ENCODE assay signal across 8 cellular contexts in genomic region chr14:20343092-20343854, GRCh38. TPM values are rescaled to one million over a fixed set of nuclear protein-coding genes. Genes with fewer than 3 reads are reported as not detected.
DNase-seq lines count a peak whose midpoint lies in the region; ATAC-seq and TF ChIP-seq lines count a peak whose summit lies in the region.

PARP2 (plus strand) TSS chr14:20343635; CDS start chr14:20343642, 7 bp downstream.

- TF ChIP-seq CTCF in AG04449 (IDR thresholded peaks at IDR 0.05; ENCODE audit: insufficient read depth, low read length, missing control alignments) = no peak
- no peak for TF ChIP-seq CTCF in WERI-Rb-1 (IDR thresholded peaks at IDR 0.05; ENCODE audit: low read depth, low read length)
- TF ChIP-seq CTCF in mammary epithelial cell (conservative IDR thresholded peaks at IDR 0.05 in 1 of 2, IDR thresholded peaks at IDR 0.05 in 1 of 2; ENCODE audit: extremely low read depth in 1 of 2, insufficient read depth in 1 of 2, low read depth in 1 of 2, low read length in 2 of 2) = no peak

- ATAC-seq in GM18873 (IDR thresholded peaks at IDR 0.05; ENCODE audit: low FRiP score, unreplicated experiment) = peak; percentile 89
- peak; percentile 94 for ATAC-seq in HG03139 (IDR thresholded peaks at IDR 0.05; ENCODE audit: unreplicated experiment)

- 2% methylated on average over 43 of the region's 50 CpGs for WGBS in mammary epithelial cell (ENCODE audit: low coverage, missing lambda C conversion rate)

- CTCF ChIA-PET in AG04449 (lab: Yijun Ruan, JAX) (interaction anchor here (0.7 to 7.1 kb wide), 5 partner anchors 13 to 270 kb away, joined by 3 to 90 read pairs (median 14); partner anchors contain the start of gene CCNB1IP1), mammary epithelial cell (lab: Charles Lee; ENCODE audit: low non-redundant PET) (interaction anchor here (0.6 to 1.1 kb wide), 4 partner anchors 15 to 348 kb away, joined by 3 to 19 read pairs (median 4); no protein-coding TSS in a partner anchor)

- DNase-seq in AG04449 (ENCODE audit: low read depth, low spot score) (peak; percentile 98), NCI-H2227 (lab: John Stamatoyannopoulos, UW; ENCODE audit: unreplicated experiment) (peak; percentile 100), WERI-Rb-1 (peak; percentile 99), mammary epithelial cell (peak; percentile 100)

- no peaks in the 10 kb centered on the region for H4K20me1 ChIP-seq in mammary epithelial cell (ENCODE audit: insufficient read depth, low read length)

- no peaks in the 10 kb centered on the region for H3K4me1 ChIP-seq in mammary epithelial cell (ENCODE audit: insufficient read depth, low read length)
- H3K4me1 ChIP-seq in iPS-20b (ENCODE audit: insufficient read depth, low read length) = peaks cover 4% of the 10 kb centered on the region; the same call in 1 of the 2 replicates

- H3K9ac ChIP-seq in mammary epithelial cell (ENCODE audit: insufficient read depth, low read length) (peak within 1 kb of the TSS; percentile 98), iPS-20b (ENCODE audit: low read depth, low read length) (peak within 1 kb of the TSS; percentile 98)

- dilution Hi-C loops in mammary epithelial cell (cut with HindIII; ENCODE audit: low sequenced_read_pairs) = no loop called here

- in situ Hi-C loops in mammary epithelial cell (cut with MboI; ENCODE audit: low sequenced_read_pairs in 2 of 2) = loop anchor here in 1 of 2 donors (25.0 kb wide), 2 partner anchors 119 to 344 kb away; partner anchors contain the start of genes ANG, APEX1, OSGEP and PIP4P1

- no peaks in the 10 kb centered on the region for H3K27me3 ChIP-seq in WERI-Rb-1 (ENCODE audit: insufficient read depth, low read depth, severe bottlenecking)
- H3K27me3 ChIP-seq in mammary epithelial cell (ENCODE audit: insufficient read depth, low read length) = no peaks in the 10 kb centered on the region
- no peaks in the 10 kb centered on the region for H3K27me3 ChIP-seq in iPS-20b (ENCODE audit: insufficient read depth, low read length)

- intact Hi-C loops in mammary epithelial cell (cut with micrococcal nuclease) = loop anchor here (1.0 to 5.0 kb wide), 8 partner anchors 10 to 698 kb away; partner anchors contain the start of genes APEX1, CCNB1IP1 and RNASE4

- peaks cover 16% of the 10 kb centered on the region for H3K79me2 ChIP-seq in mammary epithelial cell (ENCODE audit: insufficient read depth, low read length)

- H3K9me3 ChIP-seq in WERI-Rb-1 (ENCODE audit: severe bottlenecking) (no peaks in the 10 kb centered on the region), mammary epithelial cell (replicated peaks; ENCODE audit: insufficient read depth, low read length) (no peaks in the 10 kb centered on the region), iPS-20b (ENCODE audit: insufficient read depth, low read depth, low read length) (no peaks in the 10 kb centered on the region)

- H3K27ac ChIP-seq in WERI-Rb-1 (peak within 1 kb of the TSS; percentile 90), mammary epithelial cell (ENCODE audit: insufficient read depth, low read depth, low read length) (peak within 1 kb of the TSS; percentile 97), iPS-20b (ENCODE audit: low read length) (peak within 1 kb of the TSS; percentile 74), skin epidermis (peak within 1 kb of the TSS; percentile 10 to 94 (median 86))

- H2AFZ ChIP-seq in mammary epithelial cell (ENCODE audit: low read depth, low read length) = peak within 1 kb of the TSS; percentile 93

- H3K36me3 ChIP-seq in WERI-Rb-1 = peaks cover 36% of the 10 kb centered on the region
- H3K36me3 ChIP-seq in mammary epithelial cell (ENCODE audit: insufficient read depth, low read length) = peaks cover 11% of the 10 kb centered on the region
- H3K36me3 ChIP-seq in iPS-20b (ENCODE audit: insufficient read depth, low read depth, low read length) = peaks cover 33% of the 10 kb centered on the region

- POLR2A ChIA-PET in AG04449 (lab: Yijun Ruan, JAX) = interaction anchor here (0.5 to 2.1 kb wide), 16 partner anchors 9 to 1460 kb away, joined by 3 to 17 read pairs (median 6); partner anchors contain the start of genes APEX1, CCNB1IP1, OSGEP and PIP4P1

- TSS peak; percentile 99 for BruUV-seq in mammary epithelial cell (replicated peaks; lab: Mats Ljungman, UMichigan)

- H3K4me3 ChIP-seq in AG04449 (ENCODE audit: low read depth, low read length) (peak within 1 kb of the TSS; percentile 88), WERI-Rb-1 (ENCODE audit: low read depth, low read length) (peak within 1 kb of the TSS; percentile 100), mammary epithelial cell (replicated peaks in 1 of 3; ENCODE audit: insufficient read depth in 1 of 3, low read depth in 2 of 3, low read length in 3 of 3) (peak within 1 kb of the TSS; percentile 85 to 97 (median 86)), iPS-20b (ENCODE audit: low read length) (peak within 1 kb of the TSS; percentile 96), skin epidermis (peak within 1 kb of the TSS; percentile 50 to 76 (median 56))

- peak within 1 kb of the TSS; percentile 93 for H3K4me2 ChIP-seq in mammary epithelial cell (ENCODE audit: insufficient read depth, low read depth, low read length)

RNA-seq across cellular contexts. Expression of gene PARP2, which starts in this region (rescaled TPM):
- 10 to 100 TPM in 1 of 2 donors, 1 to 10 TPM in 1; 5.8 to 29.3 TPM for total RNA-seq in mammary epithelial cell
- polyA plus RNA-seq in mammary epithelial cell = 21.1 TPM
- 17.3 TPM for polyA minus RNA-seq in mammary epithelial cell

Comparison
In these comparisons a context has a peak if more than half of its experiments do, and no peak if none do; other contexts are left out.
1. Peak in every context shown above with its lines: DNase-seq, ATAC-seq, H3K4me3 ChIP-seq and H3K27ac ChIP-seq.